8 cellular contexts compared by ENCODE assay signal in the genomic region with DNA sequence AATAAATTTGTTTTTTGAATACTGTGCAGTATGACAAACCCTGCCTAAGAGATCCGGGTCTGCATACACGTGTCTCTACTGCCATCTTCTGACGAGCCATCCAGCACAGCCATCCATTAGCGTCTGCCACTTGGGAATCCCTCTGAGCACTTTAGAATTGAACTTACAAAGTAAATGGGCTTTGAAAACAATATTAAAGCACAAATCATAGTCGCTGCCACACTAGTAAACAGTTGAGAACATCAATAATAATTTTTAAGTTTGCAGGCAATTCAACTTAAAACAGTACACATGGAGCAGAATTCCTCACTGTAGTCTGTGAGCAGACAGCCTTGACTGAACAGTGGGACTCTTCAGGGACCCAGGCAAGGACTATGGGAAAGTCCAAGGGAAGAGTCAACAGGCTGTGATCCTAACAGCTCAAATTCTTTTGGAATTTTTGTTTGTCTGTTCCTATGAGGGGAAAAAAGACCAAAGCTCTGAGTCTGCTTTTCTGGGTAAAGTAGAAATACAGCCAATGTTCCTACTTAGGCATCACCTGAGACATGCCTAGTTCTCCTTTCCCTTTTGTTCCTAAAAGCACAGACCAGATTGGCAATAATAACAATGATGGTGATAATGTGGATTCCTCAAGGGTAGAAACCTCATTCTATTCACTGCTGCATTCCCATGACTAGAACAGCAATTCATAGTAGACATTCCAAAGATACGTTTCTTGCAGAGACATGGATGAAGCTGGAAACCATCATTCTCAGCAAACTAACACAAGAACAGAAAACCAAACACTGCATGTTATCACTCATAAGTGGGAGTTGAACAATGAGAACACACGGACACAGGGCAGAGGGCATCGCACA.
DNase-seq lines count a peak whose midpoint lies in the region; ATAC-seq and TF ChIP-seq lines count a peak whose summit lies in the region.

No MANE protein-coding gene starts in this region.

- no peaks in the 10 kb centered on the region for H3K36me3 ChIP-seq in BJ (ENCODE audit: control insufficient read depth, insufficient read depth, low read length)
- H3K36me3 ChIP-seq in left lung = no peaks in the 10 kb centered on the region

- H3K27ac ChIP-seq in VCaP (no peak overlapping the region), left lung (no peak overlapping the region)

- peak; percentile 14 for DNase-seq in BJ (ENCODE audit: low read depth)
- DNase-seq in NCI-H2107 (lab: John Stamatoyannopoulos, UW) = peak; percentile 27
- DNase-seq in cerebellar cortex (ENCODE audit: low spot score) = peak; percentile 62
- DNase-seq in left lung = peak in 1 of 2 donors; percentile 58
- peak; percentile 32 to 49 for DNase-seq in stimulated activated CD4-positive, alpha-beta T cell treated with anti-CD3 and anti-CD28 coated beads, Interleukin-4, amount 100 ng/mL, for 48 hours (ENCODE audit: low read depth in 2 of 2)

- CTCF ChIA-PET in BJ (lab: Yijun Ruan, JAX) = interaction anchor here (0.6 to 1.4 kb wide), 6 partner anchors 10 to 530 kb away, joined by 3 to 8 read pairs (median 3); no protein-coding TSS in a partner anchor

- peaks cover 3 to 16% of the 10 kb centered on the region in 2 donors for H3K4me1 ChIP-seq in left lung

- no peaks in the 10 kb centered on the region for H3K9me3 ChIP-seq in left lung

- no peak overlapping the region for H3K4me3 ChIP-seq in BJ (ENCODE audit: low read depth, low read length)
- H3K4me3 ChIP-seq in left lung = no peak overlapping the region

- POLR2A ChIA-PET in BJ (lab: Charles Lee) = no interaction called here

- ATAC-seq in GM18873 (IDR thresholded peaks at IDR 0.05; ENCODE audit: low FRiP score, unreplicated experiment) (peak; percentile 70), HG03064 (IDR thresholded peaks at IDR 0.05; ENCODE audit: low read depth, unreplicated experiment) (peak; percentile 48), left lung (peak; percentile 97)

- TF ChIP-seq CTCF in BJ (IDR thresholded peaks at IDR 0.05; ENCODE audit: insufficient read depth, low read depth, low read length) = peak; percentile 92
- TF ChIP-seq CTCF in VCaP (conservative IDR thresholded peaks at IDR 0.05) = peak; percentile 86
- TF ChIP-seq CTCF in left lung (IDR thresholded peaks at IDR 0.05) = peak; percentile 65 to 71

- intact Hi-C loops in left lung (cut with DNase I) = no loop called here

- H3K27me3 ChIP-seq in BJ (ENCODE audit: control insufficient read depth, insufficient read depth, low read length) (no peaks in the 10 kb centered on the region), left lung (no peaks in the 10 kb centered on the region)
